38 cellular contexts compared by ENCODE assay signal in genomic region chr1:82079607-82080006, GRCh38.
"Had no signal": no experiment of that assay in that cellular context is flagged by ENCODE, and none has a peak within 500 bp of the region (broad histone marks: within the 10 kb centered on the region; RNA-seq: fewer than 3 reads in every experiment).

No MANE protein-coding gene starts in this region.

- H3K27me3 ChIP-seq: adrenal gland, ascending aorta, body of pancreas, brain microvascular endothelial cell, breast epithelium, cardiac muscle cell had no signal

- H3K9me3 ChIP-seq: adrenal gland, ascending aorta, body of pancreas, breast epithelium had no signal

- H3K27me3 Mint-ChIP-seq: activated naive CD4-positive, alpha-beta T cell treated with anti-CD3 and anti-CD28 coated beads, Interleukin-2, amount 10 ng/mL, durations not matched to agents 7 days and 5 days; activated naive CD4-positive, alpha-beta T cell treated with anti-CD3 and anti-CD28 coated beads, Interleukin-2, amount 50 U/mL, for 24 hours; activated naive CD8-positive, alpha-beta T cell; activated naive CD8-positive, alpha-beta T cell treated with anti-CD3 and anti-CD28 coated beads for 36 hours; activated naive CD8-positive, alpha-beta T cell treated with anti-CD3 and anti-CD28 coated beads, Interleukin-2, amount 10 ng/mL, durations not matched to agents 7 days and 5 days; activated naive CD8-positive, alpha-beta T cell treated with anti-CD3 and anti-CD28 coated beads, Interleukin-2, amount 50 U/mL, for 24 hours; activated T-cell treated with anti-CD3 and anti-CD28 coated beads, Interleukin-2, amount 50 U/mL, for 24 hours; activated T-helper 17 cell treated with anti-CD3 and anti-CD28 coated beads, Interleukin-2, amount 50 U/mL, for 72 hours; central memory CD8-positive, alpha-beta T cell had no signal

- H3K4me3 ChIP-seq: adrenal gland, ascending aorta, body of pancreas, breast epithelium, cardiac muscle cell had no signal

- ATAC-seq: activated naive CD4-positive, alpha-beta T cell treated with anti-CD3 and anti-CD28 coated beads, Interleukin-2, amount 50 U/mL, for 72 hours; activated naive CD8-positive, alpha-beta T cell treated with anti-CD3 and anti-CD28 coated beads, Interleukin-2, amount 50 U/mL, for 24 hours; activated T-cell treated with anti-CD3 and anti-CD28 coated beads, Interleukin-2, amount 50 U/mL, for 4 hours; activated T-cell treated with anti-CD3 and anti-CD28 coated beads, Interleukin-2, amount 50 U/mL, for 72 hours; activated T-helper 17 cell treated with anti-CD3 and anti-CD28 coated beads, Interleukin-2, amount 50 U/mL, for 72 hours; body of pancreas had no signal

- H3K36me3 ChIP-seq: adrenal gland, ascending aorta, brain microvascular endothelial cell, breast epithelium, cardiac muscle cell had no signal

- H3K27ac Mint-ChIP-seq: activated naive CD4-positive, alpha-beta T cell treated with anti-CD3 and anti-CD28 coated beads for 36 hours; activated naive CD4-positive, alpha-beta T cell treated with anti-CD3 and anti-CD28 coated beads, Interleukin-2, amount 10 ng/mL, durations not matched to agents 7 days and 5 days; activated naive CD4-positive, alpha-beta T cell treated with anti-CD3 and anti-CD28 coated beads, Interleukin-2, amount 50 U/mL, for 24 hours; activated naive CD4-positive, alpha-beta T cell treated with anti-CD3 and anti-CD28 coated beads, Interleukin-2, amount 50 U/mL, for 72 hours; activated naive CD8-positive, alpha-beta T cell; activated naive CD8-positive, alpha-beta T cell treated with anti-CD3 and anti-CD28 coated beads for 36 hours; activated naive CD8-positive, alpha-beta T cell treated with anti-CD3 and anti-CD28 coated beads, Interleukin-2, amount 10 ng/mL, durations not matched to agents 7 days and 5 days; activated naive CD8-positive, alpha-beta T cell treated with anti-CD3 and anti-CD28 coated beads, Interleukin-2, amount 50 U/mL, for 24 hours; activated T-cell treated with anti-CD3 and anti-CD28 coated beads, Interleukin-2, amount 50 U/mL, for 24 hours; activated T-cell treated with anti-CD3 and anti-CD28 coated beads, Interleukin-2, amount 50 U/mL, for 72 hours; activated T-helper 1 cell treated with anti-CD3 and anti-CD28 coated beads, Interleukin-12 subunit alpha, Interleukin-12 subunit beta, Interleukin-2, Interleukin-4 antibody, amounts not matched to agents 30 ng/mL and 10 ng/mL and 1 ng/mL, durations not matched to agents 14 hours and 24 hours and 36 hours; activated T-helper 17 cell treated with anti-CD3 and anti-CD28 coated beads, Interleukin-2, amount 50 U/mL, for 72 hours; activated T-helper 2 cell treated with anti-CD3 and anti-CD28 coated beads, Interferon-gamma antibody, Interleukin-2, Interleukin-4, amounts not matched to agents 10 μg/mL and 5 μg/mL and 100 μg/mL, durations not matched to agents 14 hours and 24 hours and 36 hours; brain had no signal

- H3K27ac ChIP-seq: adrenal gland, ascending aorta, body of pancreas, brain microvascular endothelial cell, breast epithelium, cardiac muscle cell had no signal

- H3K9me3 Mint-ChIP-seq: activated naive CD4-positive, alpha-beta T cell treated with anti-CD3 and anti-CD28 coated beads for 36 hours; activated naive CD4-positive, alpha-beta T cell treated with anti-CD3 and anti-CD28 coated beads, Interleukin-2, amount 10 ng/mL, durations not matched to agents 7 days and 5 days; activated naive CD4-positive, alpha-beta T cell treated with anti-CD3 and anti-CD28 coated beads, Interleukin-2, amount 50 U/mL, for 24 hours; activated naive CD8-positive, alpha-beta T cell treated with anti-CD3 and anti-CD28 coated beads for 36 hours; activated naive CD8-positive, alpha-beta T cell treated with anti-CD3 and anti-CD28 coated beads, Interleukin-2, amount 10 ng/mL, durations not matched to agents 7 days and 5 days; activated naive CD8-positive, alpha-beta T cell treated with anti-CD3 and anti-CD28 coated beads, Interleukin-2, amount 50 U/mL, for 24 hours; activated T-cell treated with anti-CD3 and anti-CD28 coated beads, Interleukin-2, amount 50 U/mL, for 24 hours; activated T-cell treated with anti-CD3 and anti-CD28 coated beads, Interleukin-2, amount 50 U/mL, for 72 hours; activated T-helper 1 cell treated with anti-CD3 and anti-CD28 coated beads, Interleukin-12 subunit alpha, Interleukin-12 subunit beta, Interleukin-2, Interleukin-4 antibody, amounts not matched to agents 30 ng/mL and 10 ng/mL and 1 ng/mL, durations not matched to agents 14 hours and 24 hours and 36 hours; activated T-helper 2 cell treated with anti-CD3 and anti-CD28 coated beads, Interferon-gamma antibody, Interleukin-2, Interleukin-4, amounts not matched to agents 10 μg/mL and 5 μg/mL and 100 μg/mL, durations not matched to agents 14 hours and 24 hours and 36 hours had no signal

- H3K4me1 ChIP-seq: ascending aorta, body of pancreas, breast epithelium had no signal

- H3K4me1 Mint-ChIP-seq: activated naive CD4-positive, alpha-beta T cell treated with anti-CD3 and anti-CD28 coated beads, Interleukin-2, amount 10 ng/mL, durations not matched to agents 7 days and 5 days; activated naive CD4-positive, alpha-beta T cell treated with anti-CD3 and anti-CD28 coated beads, Interleukin-2, amount 50 U/mL, for 24 hours; activated naive CD8-positive, alpha-beta T cell treated with anti-CD3 and anti-CD28 coated beads for 36 hours; activated naive CD8-positive, alpha-beta T cell treated with anti-CD3 and anti-CD28 coated beads, Interleukin-2, amount 10 ng/mL, durations not matched to agents 7 days and 5 days; activated naive CD8-positive, alpha-beta T cell treated with anti-CD3 and anti-CD28 coated beads, Interleukin-2, amount 50 U/mL, for 24 hours; activated T-helper 17 cell treated with anti-CD3 and anti-CD28 coated beads, Interleukin-2, amount 50 U/mL, for 72 hours; central memory CD8-positive, alpha-beta T cell had no signal

- H3K4me3 Mint-ChIP-seq: activated naive CD4-positive, alpha-beta T cell treated with anti-CD3 and anti-CD28 coated beads for 36 hours; activated naive CD4-positive, alpha-beta T cell treated with anti-CD3 and anti-CD28 coated beads, Interleukin-2, amount 10 ng/mL, durations not matched to agents 7 days and 5 days; activated naive CD4-positive, alpha-beta T cell treated with anti-CD3 and anti-CD28 coated beads, Interleukin-2, amount 50 U/mL, for 24 hours; activated naive CD8-positive, alpha-beta T cell; activated naive CD8-positive, alpha-beta T cell treated with anti-CD3 and anti-CD28 coated beads for 36 hours; activated naive CD8-positive, alpha-beta T cell treated with anti-CD3 and anti-CD28 coated beads, Interleukin-2, amount 10 ng/mL, durations not matched to agents 7 days and 5 days; activated naive CD8-positive, alpha-beta T cell treated with anti-CD3 and anti-CD28 coated beads, Interleukin-2, amount 50 U/mL, for 24 hours; activated T-cell treated with anti-CD3 and anti-CD28 coated beads, Interleukin-2, amount 50 U/mL, for 24 hours; activated T-cell treated with anti-CD3 and anti-CD28 coated beads, Interleukin-2, amount 50 U/mL, for 4 hours; activated T-cell treated with anti-CD3 and anti-CD28 coated beads, Interleukin-2, amount 50 U/mL, for 72 hours; activated T-helper 1 cell treated with anti-CD3 and anti-CD28 coated beads, Interleukin-12 subunit alpha, Interleukin-12 subunit beta, Interleukin-2, Interleukin-4 antibody, amounts not matched to agents 30 ng/mL and 10 ng/mL and 1 ng/mL, durations not matched to agents 14 hours and 24 hours and 36 hours; activated T-helper 17 cell treated with anti-CD3 and anti-CD28 coated beads, Interleukin-2, amount 50 U/mL, for 72 hours; brain; central memory CD8-positive, alpha-beta T cell had no signal

- H3K36me3 Mint-ChIP-seq: activated naive CD4-positive, alpha-beta T cell treated with anti-CD3 and anti-CD28 coated beads, Interleukin-2, amount 10 ng/mL, durations not matched to agents 7 days and 5 days; activated naive CD4-positive, alpha-beta T cell treated with anti-CD3 and anti-CD28 coated beads, Interleukin-2, amount 50 U/mL, for 24 hours; activated naive CD4-positive, alpha-beta T cell treated with anti-CD3 and anti-CD28 coated beads, Interleukin-2, amount 50 U/mL, for 72 hours; activated naive CD8-positive, alpha-beta T cell; activated naive CD8-positive, alpha-beta T cell treated with anti-CD3 and anti-CD28 coated beads for 36 hours; activated naive CD8-positive, alpha-beta T cell treated with anti-CD3 and anti-CD28 coated beads, Interleukin-2, amount 10 ng/mL, durations not matched to agents 7 days and 5 days; brain had no signal

- DNase-seq: activated effector memory CD4-positive, alpha-beta T cell treated with anti-CD3 and anti-CD28 coated beads, Interleukin-2, amount 50 U/mL, for 16 hours; activated effector memory CD4-positive, alpha-beta T cell treated with Interleukin-2 at 50 U/mL for 16 hours; activated gamma-delta T cell; activated gamma-delta T cell treated with Interleukin-2 at 50 U/mL for 16 hours; activated naive CD4-positive, alpha-beta T cell; activated naive CD4-positive, alpha-beta T cell treated with anti-CD3 and anti-CD28 coated beads for 36 hours; activated naive CD4-positive, alpha-beta T cell treated with anti-CD3 and anti-CD28 coated beads, Interleukin-2, amount 10 ng/mL, durations not matched to agents 7 days and 5 days; activated naive CD4-positive, alpha-beta T cell treated with anti-CD3 and anti-CD28 coated beads, Interleukin-2, amount 50 U/mL, for 16 hours; activated naive CD4-positive, alpha-beta T cell treated with Interleukin-2 at 50 U/mL for 16 hours; activated naive CD8-positive, alpha-beta T cell treated with anti-CD3 and anti-CD28 coated beads for 36 hours; activated naive CD8-positive, alpha-beta T cell treated with anti-CD3 and anti-CD28 coated beads, Interleukin-2, amount 10 ng/mL, durations not matched to agents 7 days and 5 days; activated naive CD8-positive, alpha-beta T cell treated with anti-CD3 and anti-CD28 coated beads, Interleukin-2, amount 50 U/mL, for 24 hours; activated T-cell treated with anti-CD3 and anti-CD28 coated beads, Interleukin-2, amount 50 U/mL, for 1 hour; activated T-cell treated with anti-CD3 and anti-CD28 coated beads, Interleukin-2, amount 50 U/mL, for 24 hours; activated T-cell treated with anti-CD3 and anti-CD28 coated beads, Interleukin-2, amount 50 U/mL, for 4 hours; activated T-cell treated with anti-CD3 and anti-CD28 coated beads, Interleukin-2, amount 50 U/mL, for 48 hours; activated T-cell treated with anti-CD3 and anti-CD28 coated beads, Interleukin-2, amount 50 U/mL, for 72 hours; adrenal gland; amniotic stem cell; amygdala; anterior cingulate cortex; aorta; body of pancreas; brain microvascular endothelial cell; caudate nucleus; central memory CD4-positive, alpha-beta T cell; cerebellar nuclear complex had no signal
